In genomic region chr11:33669598-33670249, GRCh38 we compare ENCODE assay signal across 17 cellular contexts. TPM values are rescaled to one million over a fixed set of nuclear protein-coding genes. Genes with fewer than 3 reads are reported as not detected.
"Had no signal": no experiment of that assay in that cellular context is flagged by ENCODE, and none has a peak within 500 bp of the region (broad histone marks: within the 10 kb centered on the region; RNA-seq: fewer than 3 reads in every experiment).

No MANE protein-coding gene starts in this region.

- H3K27me3 ChIP-seq: hepatocyte, right atrium auricular region had no signal

- H2AFZ ChIP-seq: hepatocyte had no signal

- H3K36me3 ChIP-seq: prostate gland, right atrium auricular region, stomach, WERI-Rb-1 had no signal

- H3K79me2 ChIP-seq: hepatocyte had no signal

- H3K4me1 ChIP-seq: prostate gland, right atrium auricular region, stomach had no signal

- H3K27ac ChIP-seq: hepatocyte, prostate gland, right atrium auricular region, stomach, WERI-Rb-1 had no signal

- H3K27me3 Mint-ChIP-seq: type B pancreatic cell had no signal

- H3K4me1 Mint-ChIP-seq: activated CD4-positive, alpha-beta T cell treated with anti-CD3 and anti-CD28 coated beads for 36 hours had no signal

- H3K4me2 ChIP-seq: hepatocyte had no signal

- ATAC-seq: effector memory CD8-positive, alpha-beta T cell had no signal

- H3K4me3 ChIP-seq: hepatocyte, prostate gland, right atrium auricular region, stomach had no signal

- H3K9me3 Mint-ChIP-seq: effector memory CD8-positive, alpha-beta T cell; neural crest cell; type B pancreatic cell had no signal

- H3K4me3 Mint-ChIP-seq: activated CD4-positive, alpha-beta T cell treated with anti-CD3 and anti-CD28 coated beads for 36 hours; activated naive CD8-positive, alpha-beta T cell; effector memory CD8-positive, alpha-beta T cell; neural crest cell; type B pancreatic cell had no signal

- DNase-seq: activated CD4-positive, alpha-beta T cell treated with anti-CD3 and anti-CD28 coated beads for 36 hours; activated CD4-positive, alpha-beta T cell treated with anti-CD3 and anti-CD28 coated beads, Interleukin-2, amount 50 U/mL, for 48 hours; activated gamma-delta T cell; dermis blood vessel endothelial cell; effector memory CD8-positive, alpha-beta T cell; stomach; WERI-Rb-1 had no signal

- H3K27ac Mint-ChIP-seq: activated CD4-positive, alpha-beta T cell treated with anti-CD3 and anti-CD28 coated beads for 36 hours; activated naive CD8-positive, alpha-beta T cell; effector memory CD8-positive, alpha-beta T cell; type B pancreatic cell had no signal

- H3K9me3 ChIP-seq: prostate gland, right atrium auricular region, stomach had no signal

- H3K36me3 Mint-ChIP-seq: activated naive CD8-positive, alpha-beta T cell; type B pancreatic cell had no signal

RNA-seq across cellular contexts. Expression of gene C11orf91, which starts 30.9 kb away (rescaled TPM):
- total RNA-seq: activated CD4-positive, alpha-beta T cell treated with anti-CD3 and anti-CD28 coated beads for 36 hours; dermis blood vessel endothelial cell; hepatocyte; lung microvascular endothelial cell; myocyte; prostate gland; right atrium auricular region; skeletal muscle tissue; stomach; temporal lobe had no signal
- polyA plus RNA-seq: hepatocyte, stomach had no signal
